ENCODE assay signal across 36 cellular contexts in the genomic region with DNA sequence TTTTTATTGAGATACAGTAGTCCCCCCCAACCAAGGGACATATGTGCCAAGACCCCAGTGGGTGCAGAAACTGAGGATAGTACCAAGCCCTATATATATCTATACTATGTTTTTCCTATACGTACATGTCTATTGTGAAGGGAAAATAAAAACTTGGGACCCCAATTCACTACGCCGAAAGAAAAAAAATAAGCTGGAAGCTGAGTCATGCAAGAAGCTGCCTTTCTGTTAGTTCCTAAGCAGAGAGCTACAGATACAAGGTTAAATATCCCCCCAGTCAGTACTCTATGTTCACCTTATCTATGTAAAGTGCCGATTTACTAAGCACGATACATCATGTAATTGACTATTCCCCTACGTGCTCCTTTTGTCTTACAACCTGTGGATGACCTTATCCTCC. TPM values are rescaled to one million over a fixed set of nuclear protein-coding genes. Genes with fewer than 3 reads are reported as not detected.
DNase-seq lines count a peak whose midpoint lies in the region; ATAC-seq, FAIRE-seq and TF ChIP-seq lines count a peak whose summit lies in the region.
"Had no signal": no experiment of that assay in that cellular context is flagged by ENCODE, and none has a peak within 500 bp of the region (broad histone marks: within the 10 kb centered on the region; RNA-seq: fewer than 3 reads in every experiment).

No MANE protein-coding gene starts in this region.

- H3K4me3 ChIP-seq in HCT116 (replicated peaks in 1 of 2; ENCODE audit: low read depth in 1 of 2, low read length in 2 of 2) (no peak overlapping the region), K562 (0 out of 2 replicates have a peak overlapping the region, but pooled peaks have one; percentile 10)
- H3K4me3 ChIP-seq: A549; BLaER1; BLaER1 treated with 17β-estradiol and CSF1 and Interleukin-3, amounts not matched to agents 10 nM and 100 nM had no signal

- 20% methylated on average over 6 of the region's 6 CpGs for WGBS in K562 (ENCODE audit: insufficient coverage, low coverage, missing lambda C conversion rate)

- no peaks in the 10 kb centered on the region for H3K36me3 Mint-ChIP-seq in neural crest cell (ENCODE audit: low read depth)
- no peaks in the 10 kb centered on the region for H3K36me3 Mint-ChIP-seq in activated T-cell treated with anti-CD3 and anti-CD28 coated beads, Interleukin-2, amount 50 U/mL, for 4 hours (ENCODE audit: insufficient read depth)
- H3K36me3 Mint-ChIP-seq: CD14-positive monocyte; CD4-positive, alpha-beta memory T cell; CD4-positive, CD25-positive, alpha-beta regulatory T cell; CD8-positive, alpha-beta memory T cell; CD8-positive, alpha-beta T cell had no signal

- no peaks in the 10 kb centered on the region for H3K9me3 ChIP-seq in HCT116 (ENCODE audit: control insufficient read depth in 1 of 2, insufficient read depth in 1 of 2, low read depth in 1 of 2, low read length in 2 of 2)
- H3K9me3 ChIP-seq in K562 (replicated peaks; ENCODE audit: control insufficient read depth, insufficient read depth, low read depth, low read length): no peaks in the 10 kb centered on the region
- H3K9me3 ChIP-seq: A549, BE2C, Caco-2 had no signal

- no peak for TF ChIP-seq EP300 in K562 (IDR thresholded peaks at IDR 0.05; ENCODE audit: low read length)

- no peak overlapping the region for H3K4me3 Mint-ChIP-seq in neural crest cell
- no peak overlapping the region for H3K4me3 Mint-ChIP-seq in activated T-cell treated with anti-CD3 and anti-CD28 coated beads, Interleukin-2, amount 50 U/mL, for 4 hours
- H3K4me3 Mint-ChIP-seq: B cell; CD14-positive monocyte; CD4-positive, alpha-beta memory T cell; CD4-positive, alpha-beta T cell; CD4-positive, CD25-positive, alpha-beta regulatory T cell; CD8-positive, alpha-beta memory T cell; CD8-positive, alpha-beta T cell had no signal

- H3K9ac ChIP-seq in HCT116 (ENCODE audit: low read length) (no peak overlapping the region), K562 (ENCODE audit: insufficient read depth in 1 of 2, low read depth in 2 of 2, low read length in 2 of 2) (no peak overlapping the region)
- H3K9ac ChIP-seq: BLaER1; BLaER1 treated with 17β-estradiol and CSF1 and Interleukin-3, amounts not matched to agents 10 nM and 100 nM had no signal

- ATAC-seq in HCT116: no peak
- ATAC-seq in K562: no peak
- no peak for ATAC-seq in activated T-cell treated with anti-CD3 and anti-CD28 coated beads, Interleukin-2, amount 50 U/mL, for 4 hours
- ATAC-seq in HG03520 (IDR thresholded peaks at IDR 0.05; ENCODE audit: unreplicated experiment): no peak
- ATAC-seq: CD8-positive, alpha-beta T cell had no signal

- peaks cover 4% of the 10 kb centered on the region for H3K9me3 Mint-ChIP-seq in neural crest cell
- H3K9me3 Mint-ChIP-seq in activated T-cell treated with anti-CD3 and anti-CD28 coated beads, Interleukin-2, amount 50 U/mL, for 4 hours: no peaks in the 10 kb centered on the region
- H3K9me3 Mint-ChIP-seq: CD4-positive, alpha-beta T cell; CD8-positive, alpha-beta memory T cell had no signal

- CTCF ChIA-PET in HCT116 (lab: Charles Lee) (interaction anchor here (1.2 kb wide), 1 partner anchor 184 kb away, joined by 4 read pairs; no protein-coding TSS in a partner anchor), K562 (lab: Yijun Ruan, JAX; ENCODE audit: low intra/inter-chr PET ratio) (no interaction called here)

- peaks cover 29% of the 10 kb centered on the region for H3K27me3 Mint-ChIP-seq in neural crest cell (ENCODE audit: low read depth)
- H3K27me3 Mint-ChIP-seq in activated T-cell treated with anti-CD3 and anti-CD28 coated beads, Interleukin-2, amount 50 U/mL, for 4 hours (ENCODE audit: low read depth): peaks cover 12% of the 10 kb centered on the region

- no peaks in the 10 kb centered on the region for H3K36me3 ChIP-seq in HCT116 (ENCODE audit: control insufficient read depth in 1 of 2, insufficient read depth in 2 of 2, low read length in 2 of 2)
- no peaks in the 10 kb centered on the region for H3K36me3 ChIP-seq in K562 (ENCODE audit: control insufficient read depth, insufficient read depth, low read length)
- H3K36me3 ChIP-seq: BE2C; BLaER1; BLaER1 treated with 17β-estradiol and CSF1 and Interleukin-3, amounts not matched to agents 10 nM and 100 nM had no signal

- peak overlapping the region; percentile 47 for H2AFZ ChIP-seq in HCT116 (ENCODE audit: low read depth, low read length, poor library complexity, severe bottlenecking)
- H2AFZ ChIP-seq in K562 (ENCODE audit: low read depth, low read length): peak overlapping the region; percentile 69

- POLR2A ChIA-PET in HCT116 (lab: Charles Lee): no interaction called here
- POLR2A ChIA-PET in K562 (lab: Yijun Ruan, JAX): interaction anchor here (0.6 to 1.4 kb wide), 4 partner anchors 11 to 213 kb away, joined by 3 to 7 read pairs (median 3); no protein-coding TSS in a partner anchor

- in situ Hi-C loops in K562 (cut with MboI): no loop called here

- TF ChIP-seq CTCF in HCT116 (IDR thresholded peaks at IDR 0.05 in 2 of 3, conservative IDR thresholded peaks at IDR 0.05 in 1 of 3; ENCODE audit: borderline replicate concordance in 1 of 3, insufficient read depth in 1 of 3, low read depth in 2 of 3, low read length in 2 of 3) (no peak), K562 (IDR thresholded peaks at IDR 0.05 in 2 of 3, conservative IDR thresholded peaks at IDR 0.05 in 1 of 3; ENCODE audit: insufficient read depth in 2 of 3, low read depth in 1 of 3, low read length in 3 of 3) (no peak), neural crest cell (conservative IDR thresholded peaks at IDR 0.05) (no peak), GM20000 (IDR thresholded peaks at IDR 0.05; ENCODE audit: extremely low read depth, missing control alignments) (no peak)

- no peak for TF ChIP-seq POLR2A in HCT116 (IDR thresholded peaks at IDR 0.05; ENCODE audit: borderline replicate concordance, extremely low read depth, insufficient read depth, insufficient read length)
- TF ChIP-seq POLR2A in K562 (conservative IDR thresholded peaks at IDR 0.05): no peak

- no peaks in the 10 kb centered on the region for H3K4me1 Mint-ChIP-seq in neural crest cell
- H3K4me1 Mint-ChIP-seq in activated T-cell treated with anti-CD3 and anti-CD28 coated beads, Interleukin-2, amount 50 U/mL, for 4 hours (ENCODE audit: low read depth): no peaks in the 10 kb centered on the region
- H3K4me1 Mint-ChIP-seq: B cell; CD14-positive monocyte; CD4-positive, alpha-beta memory T cell; CD4-positive, CD25-positive, alpha-beta regulatory T cell; CD8-positive, alpha-beta memory T cell had no signal

- H3K4me1 ChIP-seq in HCT116 (ENCODE audit: control insufficient read depth in 1 of 2, insufficient read depth in 2 of 2, low read length in 2 of 2): no peaks in the 10 kb centered on the region
- peaks cover 0 to 6% of the 10 kb centered on the region in 2 experiments; a peak in 2 of 5 replicates for H3K4me1 ChIP-seq in K562 (replicated peaks in 1 of 2; ENCODE audit: control insufficient read depth in 2 of 2, insufficient read depth in 2 of 2, low read length in 2 of 2)
- H3K4me1 ChIP-seq: A549, BE2C, Caco-2 had no signal

- H3K79me2 ChIP-seq in HCT116 (ENCODE audit: insufficient read depth, low read length) (no peaks in the 10 kb centered on the region), K562 (ENCODE audit: control insufficient read depth, insufficient read depth, low read length) (no peaks in the 10 kb centered on the region)

- FAIRE-seq in K562 (lab: Jason Lieb, UNC): no peak
- FAIRE-seq: A204.1, A549, D721Med had no signal

- peak overlapping the region; percentile 32 for H3K27ac Mint-ChIP-seq in neural crest cell (ENCODE audit: unreplicated experiment)
- H3K27ac Mint-ChIP-seq: B cell; CD14-positive monocyte; CD4-positive, alpha-beta memory T cell; CD4-positive, alpha-beta T cell; CD4-positive, CD25-positive, alpha-beta regulatory T cell; CD8-positive, alpha-beta memory T cell; CD8-positive, alpha-beta T cell had no signal

- DNase-seq in NCI-H2227 (lab: John Stamatoyannopoulos, UW; ENCODE audit: unreplicated experiment) (peak; percentile 17), NCI-H2227 treated with DMSO at 0.1 percent for 48 hours (lab: John Stamatoyannopoulos, UW) (no peak), HCT116 (ENCODE audit: low read depth, low spot score) (no peak), K562 (ENCODE audit: extremely low read depth in 1 of 4, low spot score in 3 of 4) (no peak), neural crest cell (ENCODE audit: low read depth, low spot score) (no peak), GM20000 (ENCODE audit: low spot score) (no peak)
- DNase-seq in activated T-cell treated with anti-CD3 and anti-CD28 coated beads, Interleukin-2, amount 50 U/mL, for 4 hours: no peak
- DNase-seq: 8988T; ACHN; AML-193; C1 segment of cervical spinal cord; Caco-2; Calu3; CD4-positive, alpha-beta memory T cell; CD4-positive, alpha-beta T cell; CD4-positive, CD25-positive, alpha-beta regulatory T cell; CD8-positive, alpha-beta memory T cell; CD8-positive, alpha-beta T cell; COR-L47; DMS153; DMS79; DMS79 treated with DMSO at 0.1 percent for 48 hours; DND-41 had no signal

- intact Hi-C loops in HCT116 (cut with micrococcal nuclease): no loop called here
- intact Hi-C loops in K562 (cut with micrococcal nuclease): no loop called here

- H4K20me1 ChIP-seq in HCT116 (ENCODE audit: insufficient read depth) (no peaks in the 10 kb centered on the region), K562 (replicated peaks; ENCODE audit: control insufficient read depth, insufficient read depth, low read length) (no peaks in the 10 kb centered on the region)
- H4K20me1 ChIP-seq: BLaER1; BLaER1 treated with 17β-estradiol and CSF1 and Interleukin-3, amounts not matched to agents 10 nM and 100 nM had no signal

- RAD21 ChIA-PET in HCT116 (lab: Charles Lee; ENCODE audit: low non-redundant PET in 1 of 2, low total read pairs in 2 of 2, uncharacterized antibody in 2 of 2, unreplicated experiment in 2 of 2): no interaction called here

- H3K9me1 ChIP-seq in K562 (ENCODE audit: control insufficient read depth, insufficient read depth, low read length): no peaks in the 10 kb centered on the region

- no peak overlapping the region for H3K27ac ChIP-seq in HCT116 (ENCODE audit: low read depth, low read length)
- no peak overlapping the region for H3K27ac ChIP-seq in K562 (ENCODE audit: extremely low read depth, low read depth, low read length)
- H3K27ac ChIP-seq: 22Rv1; A549; BLaER1; BLaER1 treated with 17β-estradiol and CSF1 and Interleukin-3, amounts not matched to agents 10 nM and 100 nM; C4-2B had no signal

- BruUV-seq in HCT116 (replicated peaks; lab: Mats Ljungman, UMichigan) (no TSS peak), K562 (replicated peaks; lab: Mats Ljungman, UMichigan) (no TSS peak)

- H3K4me2 ChIP-seq in HCT116 (ENCODE audit: low read length) (no peak overlapping the region), K562 (ENCODE audit: insufficient read depth, low read length) (peak overlapping the region; percentile 57)
- H3K4me2 ChIP-seq: BLaER1; BLaER1 treated with 17β-estradiol and CSF1 and Interleukin-3, amounts not matched to agents 10 nM and 100 nM had no signal

- no peaks in the 10 kb centered on the region for H3K9me2 ChIP-seq in HCT116 (ENCODE audit: insufficient read depth)

- TF ChIP-seq RAD21 in HCT116 (IDR thresholded peaks at IDR 0.05; ENCODE audit: low read depth) (no peak), K562 (CRISPR knock-in tag; conservative IDR thresholded peaks at IDR 0.05 in 1 of 2, IDR thresholded peaks at IDR 0.05 in 1 of 2) (no peak)

- no peaks in the 10 kb centered on the region for H3K27me3 ChIP-seq in HCT116 (ENCODE audit: insufficient read depth, low read length)
- H3K27me3 ChIP-seq in K562 (ENCODE audit: control insufficient read depth in 2 of 2, insufficient read depth in 2 of 2, low read length in 2 of 2): peaks cover 8 to 12% of the 10 kb centered on the region in 2 experiments; a peak in 4 of 5 replicates
- H3K27me3 ChIP-seq: BE2C; BLaER1; BLaER1 treated with 17β-estradiol and CSF1 and Interleukin-3, amounts not matched to agents 10 nM and 100 nM had no signal

RNA-seq across cellular contexts. Expression of a gene that starts 11.5 kb away (rescaled TPM):
- 4.3 TPM for total RNA-seq in HCT116 (2021; ENCODE audit: unreplicated experiment)
- 1.2 and 1.6 TPM in 2 replicates for polyA plus RNA-seq in HCT116 (2012)
- total RNA-seq in K562 (2011; cell fraction: chromatin; rRNA removed; ENCODE audit: low replicate concordance): not detected in 2 replicates
- total RNA-seq in K562 (2011; cell fraction: nucleolus; rRNA removed): not detected in 2 replicates
- total RNA-seq in K562 (2011; cell fraction: nucleoplasm; rRNA removed): not detected in 2 replicates
- 0.05 TPM in 1 of 2 replicates, not detected in the other for total RNA-seq in K562 (2014; rRNA removed)
- total RNA-seq in K562 (2014; rRNA removed; fragmentation: Illumina TruSeq; extraction: Trizol): 0.04 TPM in 1 of 2 replicates, not detected in the other
- total RNA-seq in K562 (2015; rRNA removed; fragmentation: Illumina TruSeq; extraction: Trizol): not detected in 2 replicates
- not detected in 2 replicates for total RNA-seq in K562 (2021)
- 0.04 TPM in 1 of 2 replicates, not detected in the other for polyA plus RNA-seq in K562 (2011; rRNA removed)
- polyA plus RNA-seq in K562 (2011; cell fraction: cytosol; rRNA removed): 0.01 TPM in 2 replicates
- polyA plus RNA-seq in K562 (2011; cell fraction: nucleus; rRNA removed): not detected in 2 replicates
- polyA plus RNA-seq in K562 (2012): 0.10 TPM in 1 of 2 replicates, not detected in the other
- not detected in 2 replicates for polyA plus RNA-seq in K562 (2014; fragmentation: Illumina TruSeq; extraction: Trizol)
- polyA plus RNA-seq in K562 (2014; fragmentation: Nextera tagmentation; extraction: Ambion mirVana): not detected
- polyA plus RNA-seq in K562 (2014; rRNA removed): 0.01 TPM in 1 of 2 replicates, not detected in the other
- 0.03 TPM in 1 of 2 replicates, not detected in the other for polyA minus RNA-seq in K562 (2011; rRNA and poly(A)+ RNA removed)
- not detected in 2 replicates for polyA minus RNA-seq in K562 (2011; cell fraction: cytosol; rRNA and poly(A)+ RNA removed)
- not detected in 2 replicates for polyA minus RNA-seq in K562 (2011; cell fraction: nucleus; rRNA and poly(A)+ RNA removed)
- 1.7 and 2.2 TPM in 2 replicates for total RNA-seq in neural crest cell
- not detected for total RNA-seq in activated T-cell treated with anti-CD3 and anti-CD28 coated beads, Interleukin-2, amount 50 U/mL, for 4 hours
- total RNA-seq: Calu3; CD4-positive, alpha-beta memory T cell; CD4-positive, alpha-beta T cell; CD8-positive, alpha-beta memory T cell had no signal
- polyA plus RNA-seq: AG04450; BJ; CD14-positive monocyte; CD4-positive, CD25-positive, alpha-beta regulatory T cell; CD8-positive, alpha-beta memory T cell had no signal

RNA-seq across cellular contexts. Expression of a gene that starts 18.0 kb away (rescaled TPM):
- total RNA-seq in HCT116 (2021; ENCODE audit: unreplicated experiment) (14.6 TPM), K562 (2014; rRNA removed) (6.7 and 7.0 TPM in 2 replicates), K562 (2014; rRNA removed; fragmentation: Illumina TruSeq; extraction: Trizol) (2.7 and 3.9 TPM in 2 replicates), K562 (2015; rRNA removed; fragmentation: Illumina TruSeq; extraction: Trizol) (4.0 and 4.1 TPM in 2 replicates), K562 (2021) (8.1 and 8.3 TPM in 2 replicates), neural crest cell (34.8 and 37.9 TPM in 2 replicates)
- polyA plus RNA-seq in HCT116 (2012): 8.9 and 9.9 TPM in 2 replicates
- 22.7 and 26.4 TPM in 2 replicates for total RNA-seq in K562 (2011; cell fraction: chromatin; rRNA removed; ENCODE audit: low replicate concordance)
- 9.8 and 11.3 TPM in 2 replicates for total RNA-seq in K562 (2011; cell fraction: nucleolus; rRNA removed)
- 17.7 and 31.7 TPM in 2 replicates for total RNA-seq in K562 (2011; cell fraction: nucleoplasm; rRNA removed)
- polyA plus RNA-seq in K562 (2011; rRNA removed) (6.7 and 9.7 TPM in 2 replicates), K562 (2014; fragmentation: Illumina TruSeq; extraction: Trizol) (4.8 and 6.2 TPM in 2 replicates), K562 (2014; fragmentation: Nextera tagmentation; extraction: Ambion mirVana) (under 1 TPM; 0.58 to 0.69 TPM), K562 (2014; rRNA removed) (3.6 and 4.4 TPM in 2 replicates)
- 6.4 and 7.3 TPM in 2 replicates for polyA plus RNA-seq in K562 (2011; cell fraction: cytosol; rRNA removed)
- 13.8 and 15.6 TPM in 2 replicates for polyA plus RNA-seq in K562 (2011; cell fraction: nucleus; rRNA removed)
- 4.6 and 9.9 TPM in 2 replicates for polyA plus RNA-seq in K562 (2012)
- polyA minus RNA-seq in K562 (2011; rRNA and poly(A)+ RNA removed): 15.4 and 19.4 TPM in 2 replicates
- 5.4 and 9.7 TPM in 2 replicates for polyA minus RNA-seq in K562 (2011; cell fraction: cytosol; rRNA and poly(A)+ RNA removed)
- polyA minus RNA-seq in K562 (2011; cell fraction: nucleus; rRNA and poly(A)+ RNA removed): 9.0 and 12.6 TPM in 2 replicates
- 1 to 10 TPM; 5.6 to 8.3 (median 5.9) TPM for total RNA-seq in activated T-cell treated with anti-CD3 and anti-CD28 coated beads, Interleukin-2, amount 50 U/mL, for 4 hours
